8 cellular contexts compared by ENCODE assay signal in genomic region chr1:246564839-246565750, GRCh38. TPM values are rescaled to one million over a fixed set of nuclear protein-coding genes. Genes with fewer than 3 reads are reported as not detected.
DNase-seq lines count a peak whose midpoint lies in the region; ATAC-seq and TF ChIP-seq lines count a peak whose summit lies in the region.

No MANE protein-coding gene starts in this region.

- no peaks in the 10 kb centered on the region for H3K9me2 ChIP-seq in neural cell (ENCODE audit: insufficient read depth, low read length)

- H3F3A ChIP-seq in neural cell (ENCODE audit: insufficient read depth, low read length, poor library complexity, severe bottlenecking), result no peaks in the 10 kb centered on the region

- DNase-seq in CD8-positive, alpha-beta memory T cell, result no peak
- DNase-seq in NB4 (ENCODE audit: low read depth) (peak; percentile 26), occipital lobe (lab: John Stamatoyannopoulos, UW) (no peak)

- peaks cover 3 to 39% (median 5%) of the 10 kb centered on the region in 3 donors for H3K36me3 Mint-ChIP-seq in CD8-positive, alpha-beta memory T cell
- H3K36me3 Mint-ChIP-seq in dendritic cell treated with granulocyte-macrophage colony-stimulating factor and Interleukin-4, amounts not matched to agents 40 ng/mL and 50 ng/mL, for 4 days (ENCODE audit: low read depth), result peaks cover 43% of the 10 kb centered on the region

- H4K20me1 ChIP-seq in neural cell (ENCODE audit: insufficient read depth), result no peaks in the 10 kb centered on the region

- peak overlapping the region; percentile 88 for H3K4me3 ChIP-seq in CD8-positive, alpha-beta memory T cell (ENCODE audit: low read length)
- H3K4me3 ChIP-seq in NB4 (ENCODE audit: low read depth, low read length) (peak overlapping the region; percentile 97), neural cell (ENCODE audit: low read length) (peak overlapping the region; percentile 92)

- H3K27me3 Mint-ChIP-seq in CD8-positive, alpha-beta memory T cell, result no peaks in the 10 kb centered on the region
- no peaks in the 10 kb centered on the region for H3K27me3 Mint-ChIP-seq in dendritic cell treated with granulocyte-macrophage colony-stimulating factor and Interleukin-4, amounts not matched to agents 40 ng/mL and 50 ng/mL, for 4 days

- H3K4me1 Mint-ChIP-seq in CD8-positive, alpha-beta memory T cell, result peaks cover 42 to 58% (median 53%) of the 10 kb centered on the region in 3 donors
- H3K4me1 Mint-ChIP-seq in dendritic cell treated with granulocyte-macrophage colony-stimulating factor and Interleukin-4, amounts not matched to agents 40 ng/mL and 50 ng/mL, for 4 days (ENCODE audit: low read depth), result peaks cover 34% of the 10 kb centered on the region

- H3K4me1 ChIP-seq in CD8-positive, alpha-beta memory T cell (ENCODE audit: insufficient read depth, low read length), result peaks cover 35% of the 10 kb centered on the region

- no peak for TF ChIP-seq POLR2A in NB4 (IDR thresholded peaks at IDR 0.05; ENCODE audit: extremely low read depth, insufficient read length)

- no peak for TF ChIP-seq EP300 in neural cell (conservative IDR thresholded peaks at IDR 0.05; ENCODE audit: poor library complexity, severe bottlenecking)

- intact Hi-C loops in dendritic cell treated with granulocyte-macrophage colony-stimulating factor and Interleukin-4, amounts not matched to agents 40 ng/mL and 50 ng/mL, for 4 days (cut with micrococcal nuclease), result loop anchor here (5.0 to 10.0 kb wide), 3 partner anchors 42 to 190 kb away; no protein-coding TSS in a partner anchor

- ATAC-seq in HG03095 (IDR thresholded peaks at IDR 0.05; ENCODE audit: unreplicated experiment) (no peak), GM18909 (IDR thresholded peaks at IDR 0.05; ENCODE audit: poor library complexity, unreplicated experiment) (no peak), GM21528 (IDR thresholded peaks at IDR 0.05; ENCODE audit: low FRiP score, unreplicated experiment) (no peak)

- TF ChIP-seq RAD21 in neural cell (conservative IDR thresholded peaks at IDR 0.05), result no peak

- H3K27ac Mint-ChIP-seq in CD8-positive, alpha-beta memory T cell, result peak overlapping the region; percentile 83 to 99 (median 94)
- H3K27ac Mint-ChIP-seq in dendritic cell treated with granulocyte-macrophage colony-stimulating factor and Interleukin-4, amounts not matched to agents 40 ng/mL and 50 ng/mL, for 4 days, result peak overlapping the region; percentile 99

- H3K27me3 ChIP-seq in CD8-positive, alpha-beta memory T cell (ENCODE audit: insufficient read depth, low read length, poor library complexity, severe bottlenecking), result no peaks in the 10 kb centered on the region
- no peaks in the 10 kb centered on the region for H3K27me3 ChIP-seq in neural cell (ENCODE audit: insufficient read depth, low read depth, low read length)

- peaks cover 13% of the 10 kb centered on the region for H3K36me3 ChIP-seq in CD8-positive, alpha-beta memory T cell (ENCODE audit: insufficient read depth, low read length)
- H3K36me3 ChIP-seq in neural cell (ENCODE audit: insufficient read depth, low read length), result no peaks in the 10 kb centered on the region

- no peaks in the 10 kb centered on the region for H3K9me3 Mint-ChIP-seq in CD8-positive, alpha-beta memory T cell
- H3K9me3 Mint-ChIP-seq in dendritic cell treated with granulocyte-macrophage colony-stimulating factor and Interleukin-4, amounts not matched to agents 40 ng/mL and 50 ng/mL, for 4 days, result no peaks in the 10 kb centered on the region

- TF ChIP-seq CTCF in NB4 (IDR thresholded peaks at IDR 0.05; ENCODE audit: low read depth, low read length) (no peak), neural cell (IDR thresholded peaks at IDR 0.05; ENCODE audit: poor library complexity, severe bottlenecking) (no peak)

- CTCF ChIA-PET in CD8-positive, alpha-beta memory T cell (lab: Charles Lee), result no interaction called here

- no peaks in the 10 kb centered on the region for H3K9me3 ChIP-seq in CD8-positive, alpha-beta memory T cell (ENCODE audit: low read length)
- H3K9me3 ChIP-seq in neural cell (ENCODE audit: low read length), result no peaks in the 10 kb centered on the region

- POLR2A ChIA-PET in CD8-positive, alpha-beta memory T cell (lab: Charles Lee), result interaction anchor here (1.1 to 1.4 kb wide), 3 partner anchors 14 to 645 kb away, joined by 3 to 5 read pairs (median 4); partner anchors contain the start of gene SMYD3

- peaks cover 39% of the 10 kb centered on the region for H3K79me2 ChIP-seq in neural cell (replicated peaks; ENCODE audit: insufficient read depth, low read length)

- H3K9ac ChIP-seq in neural cell (ENCODE audit: low read length), result peak overlapping the region; percentile 87

- peak overlapping the region; percentile 78 for H3K27ac ChIP-seq in CD8-positive, alpha-beta memory T cell (ENCODE audit: low read depth, low read length)
- peak overlapping the region; percentile 90 for H3K27ac ChIP-seq in neural cell (ENCODE audit: low read length)

- peak overlapping the region; percentile 70 for H3K4me2 ChIP-seq in neural cell (ENCODE audit: low read length)

- peak overlapping the region; percentile 96 to 100 (median 99) for H3K4me3 Mint-ChIP-seq in CD8-positive, alpha-beta memory T cell
- H3K4me3 Mint-ChIP-seq in dendritic cell treated with granulocyte-macrophage colony-stimulating factor and Interleukin-4, amounts not matched to agents 40 ng/mL and 50 ng/mL, for 4 days, result peak overlapping the region; percentile 99

- no peak overlapping the region for H2AFZ ChIP-seq in neural cell (ENCODE audit: low read depth, low read length)

TF ChIP-seq in neural cell, 6 proteins besides CTCF, POLR2A, EP300 and RAD21:
- TF ChIP-seq POLR2AphosphoS5 (IDR thresholded peaks at IDR 0.05) (no peak), EZH2 (IDR thresholded peaks at IDR 0.05; ENCODE audit: borderline replicate concordance, insufficient read depth, low read length, poor library complexity, severe bottlenecking) (no peak), MXI1 (conservative IDR thresholded peaks at IDR 0.05; ENCODE audit: poor library complexity, severe bottlenecking) (no peak), REST (IDR thresholded peaks at IDR 0.05; ENCODE audit: borderline replicate concordance) (no peak), TAF1 (IDR thresholded peaks at IDR 0.05; ENCODE audit: low read depth) (no peak), SMC3 (conservative IDR thresholded peaks at IDR 0.05; ENCODE audit: poor library complexity) (no peak)

RNA-seq across cellular contexts. Expression of gene TFB2M, which starts 1.0 kb away (rescaled TPM):
- total RNA-seq in CD8-positive, alpha-beta memory T cell, result 10 to 100 TPM; 31.9 to 32.9 TPM
- 16.7 TPM for polyA plus RNA-seq in CD8-positive, alpha-beta memory T cell
- 15.0 and 19.2 TPM in 2 replicates for polyA plus RNA-seq in neural cell
- polyA minus RNA-seq in neural cell, result 17.0 and 17.6 TPM in 2 replicates
- 17.0 TPM for total RNA-seq in occipital lobe

RNA-seq across cellular contexts. Expression of gene CNST, which starts 1.2 kb away (rescaled TPM):
- total RNA-seq in CD8-positive, alpha-beta memory T cell, result 10 to 100 TPM; 29.6 to 31.3 TPM
- polyA plus RNA-seq in CD8-positive, alpha-beta memory T cell, result 39.4 TPM
- polyA plus RNA-seq in neural cell, result 23.7 and 26.3 TPM in 2 replicates
- 56.1 and 57.5 TPM in 2 replicates for polyA minus RNA-seq in neural cell
- total RNA-seq in occipital lobe, result 32.4 TPM

RNA-seq across cellular contexts. Expression of gene SMYD3, which starts 58.0 kb away (rescaled TPM):
- 10 to 100 TPM; 12.4 to 14.5 TPM for total RNA-seq in CD8-positive, alpha-beta memory T cell
- polyA plus RNA-seq in CD8-positive, alpha-beta memory T cell, result 31.7 TPM
- 39.4 and 48.6 TPM in 2 replicates for polyA plus RNA-seq in neural cell
- polyA minus RNA-seq in neural cell, result 43.6 and 49.5 TPM in 2 replicates
- total RNA-seq in occipital lobe, result 25.3 TPM
